In genomic region chr3:30677347-30677685, GRCh38 we compare ENCODE assay signal across 2 cellular contexts.
TF ChIP-seq lines count a peak whose summit lies in the region.

No MANE protein-coding gene starts in this region.

TF ChIP-seq in HepG2, 621 proteins besides CTCF, POLR2A, EP300 and RAD21 (continued from another document and continues in another):
- no peak for TF ChIP-seq ZBTB34 (CRISPR knock-in tag; IDR thresholded peaks at IDR 0.05)
- TF ChIP-seq, protein P1, sequence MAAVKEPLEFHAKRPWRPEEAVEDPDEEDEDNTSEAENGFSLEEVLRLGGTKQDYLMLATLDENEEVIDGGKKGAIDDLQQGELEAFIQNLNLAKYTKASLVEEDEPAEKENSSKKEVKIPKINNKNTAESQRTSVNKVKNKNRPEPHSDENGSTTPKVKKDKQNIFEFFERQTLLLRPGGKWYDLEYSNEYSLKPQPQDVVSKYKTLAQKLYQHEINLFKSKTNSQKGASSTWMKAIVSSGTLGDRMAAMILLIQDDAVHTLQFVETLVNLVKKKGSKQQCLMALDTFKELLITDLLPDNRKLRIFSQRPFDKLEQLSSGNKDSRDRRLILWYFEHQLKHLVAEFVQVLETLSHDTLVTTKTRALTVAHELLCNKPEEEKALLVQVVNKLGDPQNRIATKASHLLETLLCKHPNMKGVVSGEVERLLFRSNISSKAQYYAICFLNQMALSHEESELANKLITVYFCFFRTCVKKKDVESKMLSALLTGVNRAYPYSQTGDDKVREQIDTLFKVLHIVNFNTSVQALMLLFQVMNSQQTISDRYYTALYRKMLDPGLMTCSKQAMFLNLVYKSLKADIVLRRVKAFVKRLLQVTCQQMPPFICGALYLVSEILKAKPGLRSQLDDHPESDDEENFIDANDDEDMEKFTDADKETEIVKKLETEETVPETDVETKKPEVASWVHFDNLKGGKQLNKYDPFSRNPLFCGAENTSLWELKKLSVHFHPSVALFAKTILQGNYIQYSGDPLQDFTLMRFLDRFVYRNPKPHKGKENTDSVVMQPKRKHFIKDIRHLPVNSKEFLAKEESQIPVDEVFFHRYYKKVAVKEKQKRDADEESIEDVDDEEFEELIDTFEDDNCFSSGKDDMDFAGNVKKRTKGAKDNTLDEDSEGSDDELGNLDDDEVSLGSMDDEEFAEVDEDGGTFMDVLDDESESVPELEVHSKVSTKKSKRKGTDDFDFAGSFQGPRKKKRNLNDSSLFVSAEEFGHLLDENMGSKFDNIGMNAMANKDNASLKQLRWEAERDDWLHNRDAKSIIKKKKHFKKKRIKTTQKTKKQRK (IDR thresholded peaks at IDR 0.05; ENCODE audit: low read length): no peak
- no peak for TF ChIP-seq KIAA2018 (CRISPR knock-in tag; IDR thresholded peaks at IDR 0.05; ENCODE audit: borderline replicate concordance)

TF ChIP-seq in WTC11, 78 proteins besides CTCF, POLR2A, EP300 and RAD21 (continued from another document):
- no peak for TF ChIP-seq ARID4B (CRISPR knock-in tag; IDR thresholded peaks at IDR 0.05; ENCODE audit: borderline replicate concordance)
- TF ChIP-seq GRHL2 (CRISPR knock-in tag; IDR thresholded peaks at IDR 0.05; ENCODE audit: insufficient replicate concordance, severe bottlenecking): no peak
- TF ChIP-seq RORB (CRISPR knock-in tag; IDR thresholded peaks at IDR 0.05): no peak
- TF ChIP-seq NFYB (CRISPR knock-in tag; conservative IDR thresholded peaks at IDR 0.05; ENCODE audit: low read depth): no peak
- TF ChIP-seq, protein P2, sequence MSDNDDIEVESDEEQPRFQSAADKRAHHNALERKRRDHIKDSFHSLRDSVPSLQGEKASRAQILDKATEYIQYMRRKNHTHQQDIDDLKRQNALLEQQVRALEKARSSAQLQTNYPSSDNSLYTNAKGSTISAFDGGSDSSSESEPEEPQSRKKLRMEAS (CRISPR knock-in tag; IDR thresholded peaks at IDR 0.05): no peak
- no peak for TF ChIP-seq ZSCAN18 (CRISPR knock-in tag; IDR thresholded peaks at IDR 0.05)
- TF ChIP-seq, protein P3, sequence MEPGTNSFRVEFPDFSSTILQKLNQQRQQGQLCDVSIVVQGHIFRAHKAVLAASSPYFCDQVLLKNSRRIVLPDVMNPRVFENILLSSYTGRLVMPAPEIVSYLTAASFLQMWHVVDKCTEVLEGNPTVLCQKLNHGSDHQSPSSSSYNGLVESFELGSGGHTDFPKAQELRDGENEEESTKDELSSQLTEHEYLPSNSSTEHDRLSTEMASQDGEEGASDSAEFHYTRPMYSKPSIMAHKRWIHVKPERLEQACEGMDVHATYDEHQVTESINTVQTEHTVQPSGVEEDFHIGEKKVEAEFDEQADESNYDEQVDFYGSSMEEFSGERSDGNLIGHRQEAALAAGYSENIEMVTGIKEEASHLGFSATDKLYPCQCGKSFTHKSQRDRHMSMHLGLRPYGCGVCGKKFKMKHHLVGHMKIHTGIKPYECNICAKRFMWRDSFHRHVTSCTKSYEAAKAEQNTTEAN (CRISPR knock-in tag; IDR thresholded peaks at IDR 0.05): no peak
